Comparison of ENCODE assay signal across 18 cellular contexts in the genomic region with DNA sequence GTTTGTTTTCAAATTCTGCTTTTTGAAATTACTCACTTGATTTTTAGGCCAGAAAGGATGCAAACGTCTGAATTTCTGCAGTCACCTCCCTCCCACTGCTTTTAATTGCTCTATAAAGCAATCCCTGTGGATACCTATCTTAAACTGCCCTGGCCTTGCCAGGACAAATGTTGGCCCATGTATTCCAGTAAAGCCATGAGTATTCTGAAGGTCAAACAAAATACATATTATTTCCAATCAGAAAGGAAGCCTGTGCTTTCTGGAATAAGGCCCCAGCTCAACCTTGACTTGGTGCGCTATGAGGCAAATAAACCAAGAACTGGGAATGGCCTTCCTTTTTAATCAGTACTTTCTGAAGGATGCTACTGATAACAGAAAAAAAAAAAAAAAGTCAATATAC.
DNase-seq lines count a peak whose midpoint lies in the region; ATAC-seq and TF ChIP-seq lines count a peak whose summit lies in the region.
"Had no signal": no experiment of that assay in that cellular context is flagged by ENCODE, and none has a peak within 500 bp of the region (broad histone marks: within the 10 kb centered on the region; RNA-seq: fewer than 3 reads in every experiment).

No MANE protein-coding gene starts in this region.

- H2BK120ac ChIP-seq in neuronal stem cell (ENCODE audit: low read depth, low read length): no peak overlapping the region

- ATAC-seq in GM19452 (IDR thresholded peaks at IDR 0.05; ENCODE audit: unreplicated experiment): no peak
- ATAC-seq: left colon had no signal

- H3K79me2 ChIP-seq in hepatocyte: peaks cover 40% of the 10 kb centered on the region

- H3K4me2 ChIP-seq in hepatocyte (no peak overlapping the region), neuronal stem cell (ENCODE audit: insufficient read depth, low read length, poor library complexity, severe bottlenecking) (no peak overlapping the region)

- intact Hi-C loops in testis (cut with DNase I; ENCODE audit: low total_unique reads): no loop called here

- H3K14ac ChIP-seq in neuronal stem cell (ENCODE audit: low read length): no peak overlapping the region

- H2AK5ac ChIP-seq in neuronal stem cell (ENCODE audit: low read depth, low read length): no peak overlapping the region

- H3K9ac ChIP-seq in adipocyte (ENCODE audit: low read length) (peak overlapping the region; percentile 56), neuronal stem cell (ENCODE audit: low read depth, low read length, poor library complexity) (no peak overlapping the region)

- no peak overlapping the region for H2BK15ac ChIP-seq in neuronal stem cell (ENCODE audit: low read length)

- no peaks in the 10 kb centered on the region for H4K20me1 ChIP-seq in hepatocyte (ENCODE audit: insufficient read depth, poor library complexity, severe bottlenecking)

- no peak overlapping the region for H3K18ac ChIP-seq in neuronal stem cell (ENCODE audit: low read length)

- no peak overlapping the region for H2AFZ ChIP-seq in hepatocyte
- peak overlapping the region; percentile 12 for H2AFZ ChIP-seq in neuronal stem cell (ENCODE audit: low read length)

- peaks cover 47% of the 10 kb centered on the region for H3K4me1 ChIP-seq in adipocyte (ENCODE audit: control insufficient read depth, insufficient read depth, low read length)
- H3K4me1 ChIP-seq in hepatocyte (ENCODE audit: insufficient read depth): peaks cover 15% of the 10 kb centered on the region
- H3K4me1 ChIP-seq in neuronal stem cell (ENCODE audit: control insufficient read depth in 2 of 2, insufficient read depth in 1 of 2, low read depth in 1 of 2, low read length in 2 of 2): peaks cover 9 to 16% of the 10 kb centered on the region in 2 donors
- peaks cover 37% of the 10 kb centered on the region for H3K4me1 ChIP-seq in testis

- no peaks in the 10 kb centered on the region for H3K79me1 ChIP-seq in neuronal stem cell (ENCODE audit: low read depth, low read length)

- H3K27me3 ChIP-seq in adipocyte (replicated peaks; ENCODE audit: control insufficient read depth, insufficient read depth, low read length) (no peaks in the 10 kb centered on the region), hepatocyte (no peaks in the 10 kb centered on the region), neuronal stem cell (ENCODE audit: control insufficient read depth in 3 of 3, insufficient read depth in 3 of 3, low read depth in 1 of 3, low read length in 3 of 3) (no peaks in the 10 kb centered on the region), testis (no peaks in the 10 kb centered on the region)

- no peak overlapping the region for H2BK12ac ChIP-seq in neuronal stem cell (ENCODE audit: low read length)

- WGBS in hepatocyte (ENCODE audit: low lambda C conversion rate, missing lambda C conversion rate): 65% methylated on average over 2 of the region's 2 CpGs
- no CpG with 5 or more reads among the region's 2 CpGs for WGBS in neuronal stem cell (ENCODE audit: extremely low coverage in 2 of 2, insufficient read length in 2 of 2, insufficient replicate concordance in 1 of 2), 2 donors
- 28 to 30% methylated on average over 2 of the region's 2 CpGs for WGBS in testis, 2 donors

- no peak overlapping the region for H3K23ac ChIP-seq in neuronal stem cell (ENCODE audit: low read depth, low read length, poor library complexity)

- no peaks in the 10 kb centered on the region for H3K36me3 ChIP-seq in adipocyte (ENCODE audit: control insufficient read depth, insufficient read depth, low read length, severe bottlenecking)
- H3K36me3 ChIP-seq in hepatocyte (replicated peaks; ENCODE audit: insufficient read depth, low read depth): no peaks in the 10 kb centered on the region
- no peaks in the 10 kb centered on the region for H3K36me3 ChIP-seq in neuronal stem cell (replicated peaks in 1 of 2; ENCODE audit: control insufficient read depth in 2 of 2, insufficient read depth in 2 of 2, low read length in 2 of 2)
- no peaks in the 10 kb centered on the region for H3K36me3 ChIP-seq in testis (ENCODE audit: low read depth, missing control alignments)

- TF ChIP-seq CTCF in hepatocyte (IDR thresholded peaks at IDR 0.05; ENCODE audit: poor library complexity) (no peak), testis (IDR thresholded peaks at IDR 0.05) (no peak)

- H2BK5ac ChIP-seq in neuronal stem cell (ENCODE audit: low read length): no peak overlapping the region

- H4K91ac ChIP-seq in neuronal stem cell (ENCODE audit: low read depth, low read length, poor library complexity): no peak overlapping the region

- DNase-seq in adipocyte (ENCODE audit: low read depth) (no peak), hepatocyte (ENCODE audit: low spot score) (no peak), neuronal stem cell (ENCODE audit: low spot score) (no peak), testis (peak; percentile 59), NCI-H446 (lab: John Stamatoyannopoulos, UW) (no peak), NCI-H187 treated with DMSO at 0.1 percent for 48 hours (lab: John Stamatoyannopoulos, UW) (no peak)
- no peak for DNase-seq in stimulated activated CD4-positive, alpha-beta T cell treated with anti-CD3 and anti-CD28 coated beads, Interleukin-4, amount 100 ng/mL, for 1 hour
- DNase-seq: activated CD4-positive, alpha-beta T cell treated with anti-CD3 and anti-CD28 coated beads, Interleukin-2, amount 50 U/mL, for 1 hour; activated gamma-delta T cell; amniotic stem cell; central memory CD4-positive, alpha-beta T cell; DMS79 treated with DMSO at 0.1 percent for 48 hours; KG1; left colon; NCI-H1048; NCI-H2107; NCI-H524 treated with DMSO at 0.1 percent for 48 hours had no signal

- no peak overlapping the region for H3K4ac ChIP-seq in neuronal stem cell (ENCODE audit: low read length)

- peak overlapping the region; percentile 6 for H3K27ac ChIP-seq in hepatocyte
- no peak overlapping the region for H3K27ac ChIP-seq in neuronal stem cell (replicated peaks; ENCODE audit: low read length)
- peak overlapping the region; percentile 29 to 73 for H3K27ac ChIP-seq in testis

- TF ChIP-seq POLR2A in testis (IDR thresholded peaks at IDR 0.05): no peak

- no peaks in the 10 kb centered on the region for H3K9me2 ChIP-seq in hepatocyte (replicated peaks; ENCODE audit: insufficient read depth)

- no peak overlapping the region for H4K8ac ChIP-seq in neuronal stem cell (ENCODE audit: low read depth, low read length)

- H3K9me3 ChIP-seq in adipocyte (ENCODE audit: control insufficient read depth, low read length): no peaks in the 10 kb centered on the region
- H3K9me3 ChIP-seq in hepatocyte (ENCODE audit: low read depth): no peaks in the 10 kb centered on the region
- H3K9me3 ChIP-seq in neuronal stem cell (replicated peaks in 1 of 2; ENCODE audit: control insufficient read depth in 2 of 2, insufficient read depth in 1 of 2, low read depth in 1 of 2, low read length in 2 of 2): no peaks in the 10 kb centered on the region
- no peaks in the 10 kb centered on the region for H3K9me3 ChIP-seq in testis

- H3K4me3 ChIP-seq in adipocyte (ENCODE audit: low read length) (no peak overlapping the region), hepatocyte (no peak overlapping the region), neuronal stem cell (ENCODE audit: low read length in 2 of 2) (no peak overlapping the region), testis (no peak overlapping the region)
